Comparison of ENCODE assay signal across 30 cellular contexts in the genomic region with DNA sequence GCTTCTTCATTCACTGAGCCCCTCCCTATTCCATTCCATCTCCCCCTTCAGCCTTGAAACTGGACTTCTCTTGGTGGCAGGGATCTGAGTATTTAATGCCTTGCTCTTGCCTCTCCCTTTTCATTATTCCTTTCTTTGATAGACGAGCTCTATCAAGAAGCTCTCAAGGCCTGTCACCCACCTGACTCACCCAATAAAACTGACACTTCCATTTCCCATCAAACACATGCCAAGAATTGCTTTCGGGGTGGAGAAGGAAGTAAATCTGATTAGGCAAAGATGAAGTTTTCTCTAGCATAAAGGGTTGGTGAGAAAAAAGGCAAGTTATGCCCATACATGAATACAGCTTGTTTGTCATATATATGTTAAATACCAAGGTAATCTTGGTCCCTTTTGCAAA. TPM values are rescaled to one million over a fixed set of nuclear protein-coding genes. Genes with fewer than 3 reads are reported as not detected.
"Had no signal": no experiment of that assay in that cellular context is flagged by ENCODE, and none has a peak within 500 bp of the region (broad histone marks: within the 10 kb centered on the region; RNA-seq: fewer than 3 reads in every experiment).

No MANE protein-coding gene starts in this region.

- H3K27ac ChIP-seq: breast epithelium, colonic mucosa, dorsolateral prefrontal cortex, heart left ventricle, right lobe of liver, testis, vagina had no signal

- H3K4me1 ChIP-seq: breast epithelium, colonic mucosa, right lobe of liver, testis had no signal

- H3K36me3 ChIP-seq: breast epithelium, colonic mucosa, heart left ventricle, right lobe of liver, vagina had no signal

- H3K4me2 ChIP-seq: smooth muscle cell had no signal

- H3K27me3 ChIP-seq: breast epithelium, colonic mucosa, heart left ventricle, right lobe of liver, testis, vagina had no signal

- ATAC-seq: activated T-cell treated with anti-CD3 and anti-CD28 coated beads, Interleukin-2, amount 50 U/mL, for 72 hours; effector memory CD8-positive, alpha-beta T cell; heart left ventricle; left cardiac atrium; right lobe of liver had no signal

- H3K4me3 Mint-ChIP-seq: activated CD4-positive, alpha-beta memory T cell treated with anti-CD3 and anti-CD28 coated beads for 36 hours; activated naive CD4-positive, alpha-beta T cell treated with anti-CD3 and anti-CD28 coated beads for 36 hours; activated naive CD8-positive, alpha-beta T cell treated with anti-CD3 and anti-CD28 coated beads, Interleukin-2, amount 10 ng/mL, durations not matched to agents 7 days and 5 days; activated T-cell treated with anti-CD3 and anti-CD28 coated beads, Interleukin-2, amount 50 U/mL, for 72 hours; effector memory CD8-positive, alpha-beta T cell; memory B cell; neural crest cell; stimulated activated naive B cell treated with anti-CD40 and anti-IgM and Interleukin-4, amounts not matched to agents 10 μg/mL and 1 μg/mL and 100 μg/mL, for 72 hours; WTC11 had no signal

- FAIRE-seq: endothelial cell of umbilical vein, islet of Langerhans had no signal

- H3K4me1 Mint-ChIP-seq: activated naive CD8-positive, alpha-beta T cell treated with anti-CD3 and anti-CD28 coated beads, Interleukin-2, amount 10 ng/mL, durations not matched to agents 7 days and 5 days had no signal

- H3K9me3 ChIP-seq: colonic mucosa, right lobe of liver, testis, vagina had no signal

- H3K27ac Mint-ChIP-seq: activated CD4-positive, alpha-beta memory T cell treated with anti-CD3 and anti-CD28 coated beads for 36 hours; activated naive CD4-positive, alpha-beta T cell treated with anti-CD3 and anti-CD28 coated beads for 36 hours; activated naive CD8-positive, alpha-beta T cell treated with anti-CD3 and anti-CD28 coated beads, Interleukin-2, amount 10 ng/mL, durations not matched to agents 7 days and 5 days; activated T-cell treated with anti-CD3 and anti-CD28 coated beads, Interleukin-2, amount 50 U/mL, for 72 hours; effector memory CD8-positive, alpha-beta T cell; memory B cell; WTC11 had no signal

- H3K4me3 ChIP-seq: breast epithelium, colonic mucosa, dorsolateral prefrontal cortex, heart left ventricle, right lobe of liver, smooth muscle cell, testis, vagina had no signal

- H3K36me3 Mint-ChIP-seq: activated CD4-positive, alpha-beta memory T cell treated with anti-CD3 and anti-CD28 coated beads for 36 hours; activated naive CD8-positive, alpha-beta T cell treated with anti-CD3 and anti-CD28 coated beads, Interleukin-2, amount 10 ng/mL, durations not matched to agents 7 days and 5 days had no signal

- DNase-seq: activated CD4-positive, alpha-beta memory T cell treated with anti-CD3 and anti-CD28 coated beads for 36 hours; activated CD4-positive, alpha-beta T cell treated with anti-CD3 and anti-CD28 coated beads for 4 hours; activated effector memory CD4-positive, alpha-beta T cell treated with Interleukin-2 at 50 U/mL for 16 hours; activated naive CD4-positive, alpha-beta T cell treated with anti-CD3 and anti-CD28 coated beads for 36 hours; activated naive CD8-positive, alpha-beta T cell treated with anti-CD3 and anti-CD28 coated beads, Interleukin-2, amount 10 ng/mL, durations not matched to agents 7 days and 5 days; activated T-cell treated with anti-CD3 and anti-CD28 coated beads, Interleukin-2, amount 50 U/mL, for 72 hours; amniotic stem cell; colonic mucosa; dorsolateral prefrontal cortex; effector memory CD8-positive, alpha-beta T cell; heart left ventricle; left cardiac atrium; occipital lobe; posterior cingulate gyrus; right lobe of liver; stimulated activated CD4-positive, alpha-beta T cell treated with anti-CD3 and anti-CD28 coated beads, Interleukin-15, amount 100 ng/mL, for 24 hours; stimulated activated CD8-positive, alpha-beta memory T cell treated with anti-CD3 and anti-CD28 coated beads, Interleukin-4, amount 100 ng/mL, for 48 hours; stimulated activated naive B cell treated with anti-CD40 and anti-IgM and Interleukin-4, amounts not matched to agents 10 μg/mL and 1 μg/mL and 100 μg/mL, for 72 hours; T1000; testis; trophoblast cell had no signal

RNA-seq across cellular contexts. Expression of a gene that starts 34.9 kb away (rescaled TPM):
- total RNA-seq: activated naive CD8-positive, alpha-beta T cell treated with anti-CD3 and anti-CD28 coated beads, Interleukin-2, amount 10 ng/mL, durations not matched to agents 7 days and 5 days; myocyte; occipital lobe; smooth muscle cell had no signal
